ENCODE assay signal across 16 cellular contexts in the genomic region with DNA sequence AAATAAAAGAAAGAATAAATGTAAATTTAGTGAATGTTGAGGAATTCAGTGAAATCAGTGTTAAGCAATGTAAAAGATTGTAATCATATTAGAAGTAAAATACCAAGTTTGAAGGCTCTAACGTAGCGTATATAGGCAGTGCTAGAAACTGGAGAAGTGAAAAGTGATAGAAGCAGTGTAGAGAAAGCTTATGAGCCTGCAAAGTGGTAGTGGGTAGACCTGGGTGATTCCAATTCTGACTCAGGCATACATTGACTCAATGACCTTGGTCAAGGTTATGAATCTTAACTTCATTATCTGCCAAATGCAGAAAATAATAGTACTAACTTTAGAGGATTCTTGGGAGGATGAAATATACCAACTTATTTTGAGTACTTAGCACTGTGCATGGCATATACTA.
"Had no signal": no experiment of that assay in that cellular context is flagged by ENCODE, and none has a peak within 500 bp of the region (broad histone marks: within the 10 kb centered on the region; RNA-seq: fewer than 3 reads in every experiment).

No MANE protein-coding gene starts in this region.

- H3K4me3 ChIP-seq: esophagus muscularis mucosa, gastrocnemius medialis, heart right ventricle, left lung, lung, pancreas had no signal

- DNase-seq: effector memory CD8-positive, alpha-beta T cell; gastrocnemius medialis; heart right ventricle; immature natural killer cell; left lung; mesenchymal stem cell; midbrain; occipital lobe; pancreas; right cardiac atrium; small intestine; stimulated activated CD4-positive, alpha-beta T cell treated with anti-CD3 and anti-CD28 coated beads, Interleukin-12 subunit alpha, Interleukin-12 subunit beta, amount 100 ng/mL, for 4 hours; stimulated activated naive CD4-positive, alpha-beta T cell; trophoblast cell had no signal

- ATAC-seq: effector memory CD8-positive, alpha-beta T cell; gastrocnemius medialis; heart right ventricle; left lung; pancreas; right cardiac atrium had no signal
